ENCODE assay signal across 16 cellular contexts in genomic region chr2:647003-647560, GRCh38.
"Had no signal": no experiment of that assay in that cellular context is flagged by ENCODE, and none has a peak within 500 bp of the region (broad histone marks: within the 10 kb centered on the region; RNA-seq: fewer than 3 reads in every experiment).

No MANE protein-coding gene starts in this region.

- DNase-seq: activated naive CD4-positive, alpha-beta T cell treated with anti-CD3 and anti-CD28 coated beads, Interleukin-2, amount 10 ng/mL, durations not matched to agents 7 days and 5 days; dermis blood vessel endothelial cell; left lung; stimulated activated CD4-positive, alpha-beta T cell treated with anti-CD3 and anti-CD28 coated beads, Interleukin-15, amount 100 ng/mL, for 24 hours; stimulated activated CD4-positive, alpha-beta T cell treated with anti-CD3 and anti-CD28 coated beads, Interleukin-4, amount 100 ng/mL, for 1 hour; stimulated activated naive B cell treated with anti-CD40 and anti-IgM and Interleukin-4, amounts not matched to agents 10 μg/mL and 1 μg/mL and 100 μg/mL, for 72 hours; WERI-Rb-1 had no signal

- H3K4me1 ChIP-seq: gastroesophageal sphincter, left lung, tibial nerve had no signal

- H3K4me3 ChIP-seq: gastroesophageal sphincter, left lung, mucosa of descending colon, tibial nerve had no signal

- H3K4me1 Mint-ChIP-seq: activated naive CD4-positive, alpha-beta T cell treated with anti-CD3 and anti-CD28 coated beads, Interleukin-2, amount 10 ng/mL, durations not matched to agents 7 days and 5 days; activated T-helper 17 cell treated with anti-CD3 and anti-CD28 coated beads, Interleukin-2, amount 50 U/mL, for 72 hours; naive thymus-derived CD8-positive, alpha-beta T cell; stimulated activated naive B cell treated with anti-CD40 and anti-IgM and Interleukin-4, amounts not matched to agents 10 μg/mL and 1 μg/mL and 100 μg/mL, for 72 hours had no signal

- H3K36me3 Mint-ChIP-seq: activated naive CD4-positive, alpha-beta T cell treated with anti-CD3 and anti-CD28 coated beads, Interleukin-2, amount 10 ng/mL, durations not matched to agents 7 days and 5 days; naive thymus-derived CD8-positive, alpha-beta T cell; stimulated activated naive B cell treated with anti-CD40 and anti-IgM and Interleukin-4, amounts not matched to agents 10 μg/mL and 1 μg/mL and 100 μg/mL, for 72 hours had no signal

- H3K27ac Mint-ChIP-seq: activated naive CD4-positive, alpha-beta T cell treated with anti-CD3 and anti-CD28 coated beads, Interleukin-2, amount 10 ng/mL, durations not matched to agents 7 days and 5 days; activated T-helper 17 cell treated with anti-CD3 and anti-CD28 coated beads, Interleukin-2, amount 50 U/mL, for 72 hours; naive thymus-derived CD8-positive, alpha-beta T cell; stimulated activated naive B cell treated with anti-CD40 and anti-IgM and Interleukin-4, amounts not matched to agents 10 μg/mL and 1 μg/mL and 100 μg/mL, for 72 hours; T-helper 1 cell treated with Interleukin-12 subunit alpha and Interleukin-12 subunit beta and Interleukin-4 antibody, amounts not matched to agents 30 μg/mL and 1 μg/mL, for 36 hours had no signal

- FAIRE-seq: astrocyte, bronchial epithelial cell, keratinocyte had no signal

- H3K9me3 ChIP-seq: gastroesophageal sphincter, left lung, mucosa of descending colon, tibial nerve had no signal

- ATAC-seq: activated T-helper 17 cell treated with anti-CD3 and anti-CD28 coated beads, Interleukin-2, amount 50 U/mL, for 72 hours; gastroesophageal sphincter; left lung; mucosa of descending colon; naive thymus-derived CD8-positive, alpha-beta T cell; stimulated activated naive B cell treated with anti-CD40 and anti-IgM and Interleukin-4, amounts not matched to agents 10 μg/mL and 1 μg/mL and 100 μg/mL, for 72 hours had no signal

- H3K9me3 Mint-ChIP-seq: activated naive CD4-positive, alpha-beta T cell treated with anti-CD3 and anti-CD28 coated beads, Interleukin-2, amount 10 ng/mL, durations not matched to agents 7 days and 5 days; activated T-helper 17 cell treated with anti-CD3 and anti-CD28 coated beads, Interleukin-2, amount 50 U/mL, for 72 hours; naive thymus-derived CD8-positive, alpha-beta T cell; stimulated activated naive B cell treated with anti-CD40 and anti-IgM and Interleukin-4, amounts not matched to agents 10 μg/mL and 1 μg/mL and 100 μg/mL, for 72 hours; T-helper 1 cell treated with Interleukin-12 subunit alpha and Interleukin-12 subunit beta and Interleukin-4 antibody, amounts not matched to agents 30 μg/mL and 1 μg/mL, for 36 hours had no signal

- H3K4me3 Mint-ChIP-seq: activated naive CD4-positive, alpha-beta T cell treated with anti-CD3 and anti-CD28 coated beads, Interleukin-2, amount 10 ng/mL, durations not matched to agents 7 days and 5 days; activated T-helper 17 cell treated with anti-CD3 and anti-CD28 coated beads, Interleukin-2, amount 50 U/mL, for 72 hours; naive thymus-derived CD8-positive, alpha-beta T cell; stimulated activated naive B cell treated with anti-CD40 and anti-IgM and Interleukin-4, amounts not matched to agents 10 μg/mL and 1 μg/mL and 100 μg/mL, for 72 hours; T-helper 1 cell treated with Interleukin-12 subunit alpha and Interleukin-12 subunit beta and Interleukin-4 antibody, amounts not matched to agents 30 μg/mL and 1 μg/mL, for 36 hours had no signal

- H3K36me3 ChIP-seq: gastroesophageal sphincter, left lung, tibial nerve, WERI-Rb-1 had no signal

- H3K27ac ChIP-seq: gastroesophageal sphincter, left lung, tibial nerve, WERI-Rb-1 had no signal
